In genomic region chr22:43592470-43592869, GRCh38 we compare ENCODE assay signal across 20 cellular contexts.
DNase-seq lines count a peak whose midpoint lies in the region; ATAC-seq, FAIRE-seq and TF ChIP-seq lines count a peak whose summit lies in the region.
"Had no signal": no experiment of that assay in that cellular context is flagged by ENCODE, and none has a peak within 500 bp of the region (broad histone marks: within the 10 kb centered on the region; RNA-seq: fewer than 3 reads in every experiment).

No MANE protein-coding gene starts in this region.

- H3K4me1 Mint-ChIP-seq in GM23338: no peaks in the 10 kb centered on the region
- H3K4me1 Mint-ChIP-seq: memory B cell had no signal

- no peak for TF ChIP-seq POLR2A in esophagus muscularis mucosa (IDR thresholded peaks at IDR 0.05; ENCODE audit: low read depth)
- no peak for TF ChIP-seq POLR2A in upper lobe of left lung (IDR thresholded peaks at IDR 0.05)

- H3K27me3 ChIP-seq in GM23338 (ENCODE audit: insufficient read depth) (no peaks in the 10 kb centered on the region), esophagus muscularis mucosa (no peaks in the 10 kb centered on the region), pancreas (no peaks in the 10 kb centered on the region), upper lobe of left lung (no peaks in the 10 kb centered on the region)
- H3K27me3 ChIP-seq: stomach had no signal

- FAIRE-seq in pancreas (lab: Jason Lieb, UNC): no peak
- FAIRE-seq: colon, GM18507 had no signal

- no peaks in the 10 kb centered on the region for H3K9me2 ChIP-seq in GM23338 (ENCODE audit: insufficient read depth)

- H3K27me3 Mint-ChIP-seq in GM23338 (ENCODE audit: insufficient read depth, low read depth, poor library complexity): peaks cover 4% of the 10 kb centered on the region

- H3K4me3 ChIP-seq in GM23338 (no peak overlapping the region), esophagus muscularis mucosa (no peak overlapping the region), pancreas (no peak overlapping the region), upper lobe of left lung (no peak overlapping the region)
- H3K4me3 ChIP-seq: psoas muscle, stomach had no signal

- H3K79me2 ChIP-seq in GM23338 (replicated peaks; ENCODE audit: insufficient read depth): no peaks in the 10 kb centered on the region

- H3K4me1 ChIP-seq in GM23338 (ENCODE audit: insufficient read depth): no peaks in the 10 kb centered on the region
- H3K4me1 ChIP-seq in esophagus muscularis mucosa: no peaks in the 10 kb centered on the region
- no peaks in the 10 kb centered on the region for H3K4me1 ChIP-seq in pancreas
- H3K4me1 ChIP-seq in upper lobe of left lung: no peaks in the 10 kb centered on the region
- H3K4me1 ChIP-seq: psoas muscle, stomach had no signal

- peak; percentile 73 for DNase-seq in GM23338 (ENCODE audit: low spot score)
- peak; percentile 25 for DNase-seq in NCI-H2227 treated with DMSO at 0.1 percent for 48 hours (lab: John Stamatoyannopoulos, UW)
- DNase-seq in esophagus muscularis mucosa (ENCODE audit: extremely low spot score): peak; percentile 45
- DNase-seq in pancreas: no peak
- DNase-seq in NCI-H1048 (lab: John Stamatoyannopoulos, UW): no peak
- DNase-seq in NCI-H345 (lab: John Stamatoyannopoulos, UW): no peak
- no peak for DNase-seq in upper lobe of left lung
- DNase-seq: activated CD8-positive, alpha-beta memory T cell treated with anti-CD3 and anti-CD28 coated beads for 24 hours; DND-41; foreskin melanocyte; OCI-M1; psoas muscle; stimulated activated CD4-positive, alpha-beta T cell treated with anti-CD3 and anti-CD28 coated beads, Interleukin-2, amount 100 ng/mL, for 48 hours; stomach; T-helper 2 cell had no signal

- TF ChIP-seq EP300 in esophagus muscularis mucosa (IDR thresholded peaks at IDR 0.05) (no peak), upper lobe of left lung (IDR thresholded peaks at IDR 0.05) (no peak)

- no peak overlapping the region for H2AFZ ChIP-seq in GM23338

- H3K36me3 ChIP-seq in GM23338 (ENCODE audit: insufficient read depth) (no peaks in the 10 kb centered on the region), esophagus muscularis mucosa (peaks cover 0 to under 1% (median 0%) of the 10 kb centered on the region in 4 donors), pancreas (no peaks in the 10 kb centered on the region), upper lobe of left lung (no peaks in the 10 kb centered on the region)

- TF ChIP-seq CTCF in GM23338 (conservative IDR thresholded peaks at IDR 0.05; ENCODE audit: low read depth in 2 of 2) (peak; percentile 53 to 77), esophagus muscularis mucosa (IDR thresholded peaks at IDR 0.05) (no peak), pancreas (IDR thresholded peaks at IDR 0.05) (no peak), upper lobe of left lung (IDR thresholded peaks at IDR 0.05) (no peak)

- no peaks in the 10 kb centered on the region for H3F3A ChIP-seq in GM23338 (replicated peaks; ENCODE audit: low read depth)

- no peaks in the 10 kb centered on the region for H4K20me1 ChIP-seq in GM23338 (replicated peaks; ENCODE audit: insufficient read depth)

- H3K9me3 Mint-ChIP-seq in GM23338: no peaks in the 10 kb centered on the region

- intact Hi-C loops in esophagus muscularis mucosa (cut with DNase I): no loop called here
- intact Hi-C loops in pancreas (cut with DNase I): no loop called here

- no peak overlapping the region for H3K27ac ChIP-seq in GM23338 (ENCODE audit: low read depth)
- H3K27ac ChIP-seq in esophagus muscularis mucosa (replicated peaks in 1 of 4): no peak overlapping the region
- H3K27ac ChIP-seq in pancreas: no peak overlapping the region
- no peak overlapping the region for H3K27ac ChIP-seq in upper lobe of left lung
- H3K27ac ChIP-seq: psoas muscle, stomach had no signal

- no peak overlapping the region for H3K27ac Mint-ChIP-seq in GM23338
- H3K27ac Mint-ChIP-seq: activated naive CD8-positive, alpha-beta T cell; memory B cell had no signal

- ATAC-seq in GM23338 (peak; percentile 95), pancreas (peak in 3 of 4 donors; percentile 18 to 67 (median 52)), HG02885 (IDR thresholded peaks at IDR 0.05; ENCODE audit: poor library complexity, unreplicated experiment) (no peak), upper lobe of left lung (ENCODE audit: low FRiP score in 2 of 2) (no peak)
- ATAC-seq: psoas muscle had no signal

- H3K9me3 ChIP-seq in esophagus muscularis mucosa (peaks cover 0 to 7% (median 0%) of the 10 kb centered on the region in 4 donors), pancreas (no peaks in the 10 kb centered on the region), upper lobe of left lung (no peaks in the 10 kb centered on the region)

- H3K36me3 Mint-ChIP-seq in GM23338 (ENCODE audit: low read depth): no peaks in the 10 kb centered on the region; the same call in 2 of the 3 replicates

- 63% methylated on average over 11 of the region's 11 CpGs for WGBS in esophagus muscularis mucosa
- WGBS in pancreas, 2 donors: 63 to 69% methylated on average over 11 of the region's 11 CpGs
- 58 to 59% methylated on average over 11 of the region's 11 CpGs for WGBS in upper lobe of left lung, 2 donors

- no peak overlapping the region for H3K4me3 Mint-ChIP-seq in GM23338
- H3K4me3 Mint-ChIP-seq: activated naive CD8-positive, alpha-beta T cell; memory B cell had no signal

- H3K4me2 ChIP-seq in GM23338: no peak overlapping the region

TF ChIP-seq in GM23338, 12 proteins besides CTCF, POLR2A, EP300 and RAD21 (continues in another document):
- TF ChIP-seq ZNF462 (CRISPR knock-in tag; IDR thresholded peaks at IDR 0.05) (no peak), CREB1 (CRISPR knock-in tag; IDR thresholded peaks at IDR 0.05; ENCODE audit: low read depth) (no peak), ZNF331 (CRISPR knock-in tag; IDR thresholded peaks at IDR 0.05; ENCODE audit: low read depth) (no peak), EZH2 (IDR thresholded peaks at IDR 0.05; ENCODE audit: low read depth, unreplicated experiment) (no peak), STAT1 (IDR thresholded peaks at IDR 0.05; ENCODE audit: unreplicated experiment) (no peak)

Comparison
In these comparisons a context has a peak if more than half of its experiments do, and no peak if none do; other contexts are left out.
1. ATAC-seq: peak in GM23338 (single experiment) and pancreas (3 of 4); none in HG02885 (single experiment) and upper lobe of left lung (0 of 2).
2. DNase-seq: peak in GM23338 (single experiment), NCI-H2227 treated with DMSO at 0.1 percent for 48 hours (single experiment) and esophagus muscularis mucosa (single experiment); none in pancreas (0 of 6), NCI-H1048 (single experiment), NCI-H345 (single experiment) and upper lobe of left lung (0 of 2).
3. CTCF ChIP-seq: peak in GM23338 (2 of 2); none in esophagus muscularis mucosa (0 of 3), pancreas (0 of 4) and upper lobe of left lung (0 of 6).